Comparison of ENCODE assay signal across 2 cellular contexts in genomic region chr2:27871805-27872204, GRCh38.
TF ChIP-seq lines count a peak whose summit lies in the region.

No MANE protein-coding gene starts in this region.

TF ChIP-seq in HCT116, 20 proteins besides CTCF, POLR2A, EP300 and RAD21 (continued from another document):
- no peak for TF ChIP-seq REST (IDR thresholded peaks at IDR 0.05; ENCODE audit: low read depth)

TF ChIP-seq in WTC11, 78 proteins besides CTCF, POLR2A, EP300 and RAD21 (continued from another document):
- TF ChIP-seq PRDM15 (CRISPR knock-in tag; IDR thresholded peaks at IDR 0.05) (no peak), HMGA2 (CRISPR knock-in tag; IDR thresholded peaks at IDR 0.05) (no peak), ETV6 (CRISPR knock-in tag; IDR thresholded peaks at IDR 0.05) (no peak)
